Comparison of ENCODE assay signal across 3 cellular contexts in genomic region chr3:109618766-109619378, GRCh38.
A peak's percentile ranks its signal among the peaks of the same experiment; 100 is the strongest.
TF ChIP-seq lines count a peak whose summit lies in the region.

No MANE protein-coding gene starts in this region.

TF ChIP-seq in HepG2, 621 proteins besides CTCF, POLR2A, EP300 and RAD21:
- TF ChIP-seq ZNF121 (CRISPR knock-in tag; IDR thresholded peaks at IDR 0.05), result no peak
- TF ChIP-seq, protein P1, sequence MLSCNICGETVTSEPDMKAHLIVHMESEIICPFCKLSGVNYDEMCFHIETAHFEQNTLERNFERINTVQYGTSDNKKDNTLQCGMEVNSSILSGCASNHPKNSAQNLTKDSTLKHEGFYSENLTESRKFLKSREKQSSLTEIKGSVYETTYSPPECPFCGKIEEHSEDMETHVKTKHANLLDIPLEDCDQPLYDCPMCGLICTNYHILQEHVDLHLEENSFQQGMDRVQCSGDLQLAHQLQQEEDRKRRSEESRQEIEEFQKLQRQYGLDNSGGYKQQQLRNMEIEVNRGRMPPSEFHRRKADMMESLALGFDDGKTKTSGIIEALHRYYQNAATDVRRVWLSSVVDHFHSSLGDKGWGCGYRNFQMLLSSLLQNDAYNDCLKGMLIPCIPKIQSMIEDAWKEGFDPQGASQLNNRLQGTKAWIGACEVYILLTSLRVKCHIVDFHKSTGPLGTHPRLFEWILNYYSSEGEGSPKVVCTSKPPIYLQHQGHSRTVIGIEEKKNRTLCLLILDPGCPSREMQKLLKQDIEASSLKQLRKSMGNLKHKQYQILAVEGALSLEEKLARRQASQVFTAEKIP (CRISPR knock-in tag; IDR thresholded peaks at IDR 0.05; ENCODE audit: borderline replicate concordance), result no peak
- TF ChIP-seq HNRNPK (IDR thresholded peaks at IDR 0.05; ENCODE audit: low read depth, low read length, poor library complexity, severe bottlenecking), result peak; percentile 88
- no peak for TF ChIP-seq ZSCAN31 (CRISPR knock-in tag; IDR thresholded peaks at IDR 0.05; ENCODE audit: low read depth)
- TF ChIP-seq PCBP1 (IDR thresholded peaks at IDR 0.05; ENCODE audit: borderline replicate concordance, low read depth, low read length), result 0 out of 2 replicates have a peak, but pooled peaks have one; percentile 46

TF ChIP-seq in K562, 482 proteins besides CTCF, POLR2A, EP300 and RAD21:
- no peak for TF ChIP-seq HNRNPLL (IDR thresholded peaks at IDR 0.05; ENCODE audit: low read depth, low read length, poor library complexity, severe bottlenecking)
- TF ChIP-seq HNRNPK (IDR thresholded peaks at IDR 0.05; ENCODE audit: low read depth, low read length, poor library complexity, severe bottlenecking), result peak; percentile 70

TF ChIP-seq in H1, 55 proteins besides CTCF, POLR2A, EP300 and RAD21:
- no peak for TF ChIP-seq FOSL1 (IDR thresholded peaks at IDR 0.05; ENCODE audit: insufficient read depth, low read depth, low read length)
- no peak for TF ChIP-seq USF2 (IDR thresholded peaks at IDR 0.05; ENCODE audit: low read length)
- TF ChIP-seq SP4 (IDR thresholded peaks at IDR 0.05; ENCODE audit: low read length), result no peak
- TF ChIP-seq KDM5A (IDR thresholded peaks at IDR 0.05; ENCODE audit: low read length), result no peak
- no peak for TF ChIP-seq CHD2 (IDR thresholded peaks at IDR 0.05; ENCODE audit: low read length)
- TF ChIP-seq SIN3A (conservative IDR thresholded peaks at IDR 0.05 in 1 of 2, IDR thresholded peaks at IDR 0.05 in 1 of 2; ENCODE audit: low read depth in 1 of 2, low read length in 2 of 2), result no peak
- TF ChIP-seq MAX (IDR thresholded peaks at IDR 0.05), result no peak
- TF ChIP-seq JUND (IDR thresholded peaks at IDR 0.05; ENCODE audit: low read length), result no peak
- TF ChIP-seq BRCA1 (IDR thresholded peaks at IDR 0.05; ENCODE audit: low read depth, low read length), result no peak
- TF ChIP-seq HDAC6 (IDR thresholded peaks at IDR 0.05; ENCODE audit: low read depth, low read length), result no peak
- TF ChIP-seq CEBPB (IDR thresholded peaks at IDR 0.05; ENCODE audit: low read depth, low read length), result no peak
- no peak for TF ChIP-seq CBX8 (IDR thresholded peaks at IDR 0.05; ENCODE audit: borderline replicate concordance, low read depth, low read length)
- TF ChIP-seq TAF7 (optimal IDR thresholded peaks at IDR 0.05; ENCODE audit: borderline replicate concordance, low read depth, low read length), result no peak
- TF ChIP-seq SIX5 (IDR thresholded peaks at IDR 0.05; ENCODE audit: low read depth, low read length), result no peak
TF ChIP-seq in H1: peak in this region for 0.
